11 cellular contexts compared by ENCODE assay signal in genomic region chr19:38047641-38048040, GRCh38.
DNase-seq lines count a peak whose midpoint lies in the region; ATAC-seq and TF ChIP-seq lines count a peak whose summit lies in the region.
"Had no signal": no experiment of that assay in that cellular context is flagged by ENCODE, and none has a peak within 500 bp of the region (broad histone marks: within the 10 kb centered on the region; RNA-seq: fewer than 3 reads in every experiment).

No MANE protein-coding gene starts in this region.

- no peaks in the 10 kb centered on the region for H3K27me3 Mint-ChIP-seq in activated T-helper 1 cell treated with anti-CD3 and anti-CD28 coated beads, Interleukin-12 subunit alpha, Interleukin-12 subunit beta, Interleukin-2, Interleukin-4 antibody, amounts not matched to agents 30 ng/mL and 10 ng/mL and 1 ng/mL, durations not matched to agents 14 hours and 24 hours and 36 hours (ENCODE audit: insufficient read depth)
- H3K27me3 Mint-ChIP-seq in natural killer cell treated with Interleukin-12 subunit alpha and Interleukin-12 subunit beta and Interleukin-15 and Interleukin-18, amount 100 ng/mL, for 72 hours, result no peaks in the 10 kb centered on the region

- H3K27me3 ChIP-seq in DND-41 (ENCODE audit: insufficient read depth, low read length, poor library complexity) (no peaks in the 10 kb centered on the region), HUES48 (ENCODE audit: control insufficient read depth, insufficient read depth, low read length) (no peaks in the 10 kb centered on the region), tibial artery (no peaks in the 10 kb centered on the region)

- H3K36me3 Mint-ChIP-seq in activated T-helper 1 cell treated with anti-CD3 and anti-CD28 coated beads, Interleukin-12 subunit alpha, Interleukin-12 subunit beta, Interleukin-2, Interleukin-4 antibody, amounts not matched to agents 30 ng/mL and 10 ng/mL and 1 ng/mL, durations not matched to agents 14 hours and 24 hours and 36 hours (ENCODE audit: low read depth), result no peaks in the 10 kb centered on the region
- no peaks in the 10 kb centered on the region for H3K36me3 Mint-ChIP-seq in natural killer cell treated with Interleukin-12 subunit alpha and Interleukin-12 subunit beta and Interleukin-15 and Interleukin-18, amount 100 ng/mL, for 72 hours

- no peak overlapping the region for H2AFZ ChIP-seq in DND-41 (ENCODE audit: low read depth, low read length)

- H3K9me3 ChIP-seq in DND-41 (ENCODE audit: insufficient read depth, low read length, severe bottlenecking) (no peaks in the 10 kb centered on the region), HUES48 (ENCODE audit: control insufficient read depth, insufficient read depth, low read length) (no peaks in the 10 kb centered on the region), tibial artery (no peaks in the 10 kb centered on the region)

- H3K4me1 ChIP-seq in DND-41 (ENCODE audit: insufficient read depth, low read length) (peaks cover 36% of the 10 kb centered on the region), HUES48 (ENCODE audit: control insufficient read depth, insufficient read depth, low read length) (peaks cover 35% of the 10 kb centered on the region), tibial artery (no peaks in the 10 kb centered on the region)

- H4K20me1 ChIP-seq in DND-41 (ENCODE audit: insufficient read depth, low read length), result no peaks in the 10 kb centered on the region; the same call in 1 of the 2 replicates

- H3K4me3 ChIP-seq in DND-41 (ENCODE audit: low read depth in 1 of 2, low read length in 2 of 2), result no peak overlapping the region
- H3K4me3 ChIP-seq in HUES48 (ENCODE audit: low read depth, low read length), result no peak overlapping the region
- H3K4me3 ChIP-seq in tibial artery, result no peak overlapping the region

- H3K9ac ChIP-seq in DND-41 (ENCODE audit: low read depth, low read length) (peak overlapping the region; percentile 36; the same call in 1 of the 2 replicates), HUES48 (ENCODE audit: low read depth, low read length) (no peak overlapping the region)

- no peaks in the 10 kb centered on the region for H3K79me2 ChIP-seq in DND-41 (ENCODE audit: insufficient read depth, low read length)

- peak overlapping the region; percentile 45 for H3K4me2 ChIP-seq in DND-41 (ENCODE audit: insufficient read depth, low read length)

- ATAC-seq in DND-41 (ENCODE audit: insufficient read depth, low read depth) (0 out of 3 replicates have a peak, but pooled peaks have one; percentile 3), GM19328 (IDR thresholded peaks at IDR 0.05; ENCODE audit: unreplicated experiment) (no peak), GM18873 (IDR thresholded peaks at IDR 0.05; ENCODE audit: low FRiP score, unreplicated experiment) (no peak)
- ATAC-seq in natural killer cell treated with Interleukin-12 subunit alpha and Interleukin-12 subunit beta and Interleukin-15 and Interleukin-18, amount 100 ng/mL, for 72 hours, result no peak
- ATAC-seq: HCT116, Panc1 had no signal

- H3K36me3 ChIP-seq in DND-41 (ENCODE audit: insufficient read depth, low read length), result no peaks in the 10 kb centered on the region
- H3K36me3 ChIP-seq in HUES48 (ENCODE audit: control insufficient read depth, insufficient read depth, low read length), result no peaks in the 10 kb centered on the region
- H3K36me3 ChIP-seq in tibial artery, result peaks cover 0 to 10% (median 0%) of the 10 kb centered on the region in 3 donors

- intact Hi-C loops in activated T-helper 1 cell treated with anti-CD3 and anti-CD28 coated beads, Interleukin-12 subunit alpha, Interleukin-12 subunit beta, Interleukin-2, Interleukin-4 antibody, amounts not matched to agents 30 ng/mL and 10 ng/mL and 1 ng/mL, durations not matched to agents 14 hours and 24 hours and 36 hours (cut with micrococcal nuclease), result loop anchor here (10.0 kb wide), 1 partner anchor 177 kb away; the partner anchor contains the start of gene DPF1
- intact Hi-C loops in tibial artery (cut with DNase I; ENCODE audit: low total_unique reads), result no loop called here

- H3K27ac Mint-ChIP-seq in activated T-helper 1 cell treated with anti-CD3 and anti-CD28 coated beads, Interleukin-12 subunit alpha, Interleukin-12 subunit beta, Interleukin-2, Interleukin-4 antibody, amounts not matched to agents 30 ng/mL and 10 ng/mL and 1 ng/mL, durations not matched to agents 14 hours and 24 hours and 36 hours, result peak overlapping the region; percentile 92
- peak overlapping the region; percentile 93 to 96 for H3K27ac Mint-ChIP-seq in natural killer cell treated with Interleukin-12 subunit alpha and Interleukin-12 subunit beta and Interleukin-15 and Interleukin-18, amount 100 ng/mL, for 72 hours

- H3K4me3 Mint-ChIP-seq in activated T-helper 1 cell treated with anti-CD3 and anti-CD28 coated beads, Interleukin-12 subunit alpha, Interleukin-12 subunit beta, Interleukin-2, Interleukin-4 antibody, amounts not matched to agents 30 ng/mL and 10 ng/mL and 1 ng/mL, durations not matched to agents 14 hours and 24 hours and 36 hours, result peak overlapping the region; percentile 79
- peak overlapping the region; percentile 64 for H3K4me3 Mint-ChIP-seq in natural killer cell treated with Interleukin-12 subunit alpha and Interleukin-12 subunit beta and Interleukin-15 and Interleukin-18, amount 100 ng/mL, for 72 hours

- no peak for TF ChIP-seq CTCF in DND-41 (IDR thresholded peaks at IDR 0.05; ENCODE audit: borderline replicate concordance, extremely low read depth, low read length, poor library complexity, severe bottlenecking)
- TF ChIP-seq CTCF in tibial artery (IDR thresholded peaks at IDR 0.05), result no peak

- H3K9me3 Mint-ChIP-seq in activated T-helper 1 cell treated with anti-CD3 and anti-CD28 coated beads, Interleukin-12 subunit alpha, Interleukin-12 subunit beta, Interleukin-2, Interleukin-4 antibody, amounts not matched to agents 30 ng/mL and 10 ng/mL and 1 ng/mL, durations not matched to agents 14 hours and 24 hours and 36 hours, result peaks cover 4% of the 10 kb centered on the region
- no peaks in the 10 kb centered on the region for H3K9me3 Mint-ChIP-seq in natural killer cell treated with Interleukin-12 subunit alpha and Interleukin-12 subunit beta and Interleukin-15 and Interleukin-18, amount 100 ng/mL, for 72 hours

- H3K4me1 Mint-ChIP-seq in activated T-helper 1 cell treated with anti-CD3 and anti-CD28 coated beads, Interleukin-12 subunit alpha, Interleukin-12 subunit beta, Interleukin-2, Interleukin-4 antibody, amounts not matched to agents 30 ng/mL and 10 ng/mL and 1 ng/mL, durations not matched to agents 14 hours and 24 hours and 36 hours (ENCODE audit: low read depth), result peaks cover 36% of the 10 kb centered on the region
- H3K4me1 Mint-ChIP-seq in natural killer cell treated with Interleukin-12 subunit alpha and Interleukin-12 subunit beta and Interleukin-15 and Interleukin-18, amount 100 ng/mL, for 72 hours (ENCODE audit: low read depth in 2 of 2), result peaks cover 27% of the 10 kb centered on the region in 2 donors

- peak overlapping the region; percentile 83 for H3K27ac ChIP-seq in DND-41 (ENCODE audit: low read length)
- peak overlapping the region; percentile 59 for H3K27ac ChIP-seq in HUES48 (ENCODE audit: low read depth, low read length)
- no peak overlapping the region for H3K27ac ChIP-seq in tibial artery

- DNase-seq in DND-41, result peak; percentile 22
- no peak for DNase-seq in activated T-helper 1 cell treated with anti-CD3 and anti-CD28 coated beads, Interleukin-12 subunit alpha, Interleukin-12 subunit beta, Interleukin-2, Interleukin-4 antibody, amounts not matched to agents 30 ng/mL and 10 ng/mL and 1 ng/mL, durations not matched to agents 14 hours and 24 hours and 36 hours (ENCODE audit: low spot score)
- no peak for DNase-seq in natural killer cell treated with Interleukin-12 subunit alpha and Interleukin-12 subunit beta and Interleukin-15 and Interleukin-18, amount 100 ng/mL, for 72 hours (ENCODE audit: low spot score)
- DNase-seq in tibial artery, result no peak
- DNase-seq in NCI-H748 (lab: John Stamatoyannopoulos, UW; ENCODE audit: unreplicated experiment), result no peak
- DNase-seq: NCI-H1092 treated with DMSO at 0.1 percent for 48 hours had no signal

Comparison
In these comparisons a context has a peak if more than half of its experiments do, and no peak if none do; other contexts are left out.
1. H3K27ac ChIP-seq: peak in DND-41 (single experiment) and HUES48 (single experiment); none in tibial artery (0 of 2).